22 cellular contexts compared by ENCODE assay signal in the genomic region with DNA sequence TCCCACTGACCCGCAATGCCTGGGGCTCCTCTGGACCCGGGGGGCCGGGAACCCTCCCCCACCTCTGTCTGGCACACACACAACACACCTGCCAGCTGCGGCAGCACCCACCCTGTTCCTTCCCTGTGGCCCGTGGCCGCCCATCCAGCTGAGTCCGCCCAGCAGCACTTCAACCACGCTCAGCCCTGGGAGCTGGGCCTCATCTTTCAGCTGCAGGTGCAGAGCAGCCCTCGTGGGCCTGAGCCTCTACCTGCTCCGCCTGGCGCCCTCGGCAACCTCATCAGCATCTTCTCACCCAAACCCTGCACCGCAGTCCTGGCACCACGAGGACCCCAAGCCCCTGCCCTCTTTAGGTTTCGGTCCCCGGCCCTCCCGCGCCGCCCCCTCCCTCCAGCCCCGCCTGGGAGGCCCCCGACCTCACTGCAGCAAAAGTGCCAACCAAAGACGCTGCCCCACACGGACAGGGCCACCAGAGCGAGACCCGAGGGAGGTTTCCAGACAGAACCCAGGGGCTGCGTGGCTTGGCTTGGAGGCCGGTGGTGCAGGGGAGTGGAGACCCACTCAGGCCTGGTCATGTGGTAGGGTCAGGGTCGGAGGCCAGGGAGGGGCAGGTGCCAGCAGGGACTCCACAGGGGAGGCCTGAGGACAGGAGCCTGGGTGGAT. TPM values are rescaled to one million over a fixed set of nuclear protein-coding genes. Genes with fewer than 3 reads are reported as not detected.
DNase-seq lines count a peak whose midpoint lies in the region; ATAC-seq and TF ChIP-seq lines count a peak whose summit lies in the region.
"Had no signal": no experiment of that assay in that cellular context is flagged by ENCODE, and none has a peak within 500 bp of the region (broad histone marks: within the 10 kb centered on the region; RNA-seq: fewer than 3 reads in every experiment).

No MANE protein-coding gene starts in this region.

- CTCF ChIA-PET in WTC11 (lab: Charles Lee): interaction anchor here (1.2 kb wide), 2 partner anchors 39 to 97 kb away, joined by 3 to 5 read pairs; partner anchors contain the start of genes EXD3 and NOXA1

- H3K36me3 ChIP-seq in osteoblast (ENCODE audit: insufficient read depth, low read length): no peaks in the 10 kb centered on the region
- H3K36me3 ChIP-seq in breast epithelium: no peaks in the 10 kb centered on the region
- H3K36me3 ChIP-seq: colonic mucosa, transverse colon had no signal

- H3K27me3 ChIP-seq in osteoblast (ENCODE audit: insufficient read depth, low read length) (no peaks in the 10 kb centered on the region), breast epithelium (no peaks in the 10 kb centered on the region)
- H3K27me3 ChIP-seq: ascending aorta, colonic mucosa, transverse colon had no signal

- no peak overlapping the region for H3K4me3 ChIP-seq in osteoblast (ENCODE audit: insufficient read depth, low read length)
- no peak overlapping the region for H3K4me3 ChIP-seq in breast epithelium
- H3K4me3 ChIP-seq: ascending aorta, colonic mucosa, skin epidermis, transverse colon had no signal

- H3K4me3 Mint-ChIP-seq in WTC11: no peak overlapping the region
- H3K4me3 Mint-ChIP-seq: CD14-positive monocyte; stimulated activated memory B cell treated with anti-CD40 and anti-IgM and Interleukin-4, amounts not matched to agents 10 μg/mL and 1 μg/mL and 100 μg/mL, for 72 hours had no signal

- H3K4me1 Mint-ChIP-seq in WTC11: peaks cover 3% of the 10 kb centered on the region; the same call in 1 of the 2 replicates
- H3K4me1 Mint-ChIP-seq: stimulated activated memory B cell treated with anti-CD40 and anti-IgM and Interleukin-4, amounts not matched to agents 10 μg/mL and 1 μg/mL and 100 μg/mL, for 72 hours had no signal

- ATAC-seq in WTC11 (no peak), HG02588 (IDR thresholded peaks at IDR 0.05; ENCODE audit: unreplicated experiment) (no peak)

- no peaks in the 10 kb centered on the region for H3K9me3 ChIP-seq in osteoblast (ENCODE audit: low read depth, low read length)
- no peaks in the 10 kb centered on the region for H3K9me3 ChIP-seq in breast epithelium
- H3K9me3 ChIP-seq: ascending aorta, colonic mucosa, transverse colon had no signal

- no peak for TF ChIP-seq POLR2A in breast epithelium (IDR thresholded peaks at IDR 0.05)

- H2AFZ ChIP-seq in osteoblast (ENCODE audit: low read length): no peak overlapping the region

- POLR2A ChIA-PET in WTC11 (lab: Charles Lee): no interaction called here

- H3K4me1 ChIP-seq in osteoblast (ENCODE audit: insufficient read depth, low read length) (no peaks in the 10 kb centered on the region), breast epithelium (no peaks in the 10 kb centered on the region)
- H3K4me1 ChIP-seq: ascending aorta, colonic mucosa, transverse colon had no signal

- TF ChIP-seq CTCF in WTC11 (IDR thresholded peaks at IDR 0.05) (no peak), osteoblast (IDR thresholded peaks at IDR 0.05; ENCODE audit: extremely low read depth, low read depth, low read length) (no peak), breast epithelium (IDR thresholded peaks at IDR 0.05) (no peak)

- H3K27ac Mint-ChIP-seq in WTC11: no peak overlapping the region
- H3K27ac Mint-ChIP-seq: CD14-positive monocyte; stimulated activated memory B cell treated with anti-CD40 and anti-IgM and Interleukin-4, amounts not matched to agents 10 μg/mL and 1 μg/mL and 100 μg/mL, for 72 hours had no signal

- peaks cover under 1% of the 10 kb centered on the region; the same call in 1 of the 2 replicates for H3K36me3 Mint-ChIP-seq in WTC11
- H3K36me3 Mint-ChIP-seq: stimulated activated memory B cell treated with anti-CD40 and anti-IgM and Interleukin-4, amounts not matched to agents 10 μg/mL and 1 μg/mL and 100 μg/mL, for 72 hours had no signal

- H3K9me3 Mint-ChIP-seq in WTC11: 0 out of 2 replicates have a peak, but pooled peaks cover under 1% of the 10 kb centered on the region
- H3K9me3 Mint-ChIP-seq: stimulated activated memory B cell treated with anti-CD40 and anti-IgM and Interleukin-4, amounts not matched to agents 10 μg/mL and 1 μg/mL and 100 μg/mL, for 72 hours had no signal

- DNase-seq in DMS53 (lab: John Stamatoyannopoulos, UW): peak; percentile 31
- no peak for DNase-seq in DMS53 treated with DMSO at 0.1 percent for 48 hours (lab: John Stamatoyannopoulos, UW; ENCODE audit: unreplicated experiment)
- peak; percentile 20 for DNase-seq in NCI-H1092 treated with DMSO at 0.1 percent for 48 hours (lab: John Stamatoyannopoulos, UW)
- DNase-seq in WTC11 (ENCODE audit: low spot score): peak; percentile 15
- DNase-seq in osteoblast (ENCODE audit: insufficient read length, low spot score, missing footprints): peak; percentile 73
- DNase-seq in breast epithelium (ENCODE audit: low spot score in 2 of 2): no peak
- no peak for DNase-seq in NCI-H1048 (lab: John Stamatoyannopoulos, UW)
- DNase-seq: activated CD4-positive, alpha-beta T cell treated with anti-CD3 and anti-CD28 coated beads for 48 hours; activated CD8-positive, alpha-beta memory T cell treated with anti-CD3 and anti-CD28 coated beads, Interleukin-2, amount 50 U/mL, for 4 hours; activated naive CD4-positive, alpha-beta T cell treated with Interleukin-2 at 50 U/mL for 16 hours; colonic mucosa; foreskin fibroblast; NCI-H1694; NCI-H82; transverse colon had no signal

- no peak overlapping the region for H3K4me2 ChIP-seq in osteoblast (ENCODE audit: insufficient read depth, low read length)

- H3K27ac ChIP-seq in osteoblast (ENCODE audit: low read depth, low read length) (no peak overlapping the region), breast epithelium (no peak overlapping the region)
- H3K27ac ChIP-seq: 22Rv1, ascending aorta, colonic mucosa, skin epidermis, transverse colon had no signal

- no peaks in the 10 kb centered on the region for H3K79me2 ChIP-seq in osteoblast (ENCODE audit: insufficient read depth, low read length)

- no peaks in the 10 kb centered on the region for H4K20me1 ChIP-seq in osteoblast (ENCODE audit: insufficient read depth, low read length)

- intact Hi-C loops in breast epithelium (cut with DNase I; ENCODE audit: low total_unique reads): no loop called here

- peaks cover under 1% of the 10 kb centered on the region; the same call in 1 of the 2 replicates for H3K27me3 Mint-ChIP-seq in WTC11 (ENCODE audit: low read depth)
- H3K27me3 Mint-ChIP-seq: stimulated activated memory B cell treated with anti-CD40 and anti-IgM and Interleukin-4, amounts not matched to agents 10 μg/mL and 1 μg/mL and 100 μg/mL, for 72 hours had no signal

TF ChIP-seq in WTC11, 78 proteins besides CTCF, POLR2A, EP300 and RAD21 (continues in another document):
- TF ChIP-seq PRRX2 (CRISPR knock-in tag; IDR thresholded peaks at IDR 0.05) (no peak), USF1 (CRISPR knock-in tag; IDR thresholded peaks at IDR 0.05) (no peak), NR3C1 (CRISPR knock-in tag; conservative IDR thresholded peaks at IDR 0.05; ENCODE audit: low read depth) (no peak)
- TF ChIP-seq, protein P1, sequence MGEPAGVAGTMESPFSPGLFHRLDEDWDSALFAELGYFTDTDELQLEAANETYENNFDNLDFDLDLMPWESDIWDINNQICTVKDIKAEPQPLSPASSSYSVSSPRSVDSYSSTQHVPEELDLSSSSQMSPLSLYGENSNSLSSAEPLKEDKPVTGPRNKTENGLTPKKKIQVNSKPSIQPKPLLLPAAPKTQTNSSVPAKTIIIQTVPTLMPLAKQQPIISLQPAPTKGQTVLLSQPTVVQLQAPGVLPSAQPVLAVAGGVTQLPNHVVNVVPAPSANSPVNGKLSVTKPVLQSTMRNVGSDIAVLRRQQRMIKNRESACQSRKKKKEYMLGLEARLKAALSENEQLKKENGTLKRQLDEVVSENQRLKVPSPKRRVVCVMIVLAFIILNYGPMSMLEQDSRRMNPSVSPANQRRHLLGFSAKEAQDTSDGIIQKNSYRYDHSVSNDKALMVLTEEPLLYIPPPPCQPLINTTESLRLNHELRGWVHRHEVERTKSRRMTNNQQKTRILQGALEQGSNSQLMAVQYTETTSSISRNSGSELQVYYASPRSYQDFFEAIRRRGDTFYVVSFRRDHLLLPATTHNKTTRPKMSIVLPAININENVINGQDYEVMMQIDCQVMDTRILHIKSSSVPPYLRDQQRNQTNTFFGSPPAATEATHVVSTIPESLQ (CRISPR knock-in tag; IDR thresholded peaks at IDR 0.05): no peak

RNA-seq across cellular contexts. Expression of gene EXD3, which starts 39.4 kb away (rescaled TPM):
- total RNA-seq in WTC11 (2021) (20.4 to 23.1 TPM (median 21.2 TPM) in 3 replicates), osteoblast (7.6 and 10.0 TPM in 2 replicates), breast epithelium (10 to 100 TPM in 2 of 3 donors, 1 to 10 TPM in 1; 7.7 to 28.7 (median 20.6) TPM)

RNA-seq across cellular contexts. Expression of gene NOXA1, which starts 39.6 kb away (rescaled TPM):
- 2.9 to 5.9 TPM (median 4.8 TPM) in 3 replicates for total RNA-seq in WTC11 (2021)
- 0.36 and 0.88 TPM in 2 replicates for total RNA-seq in osteoblast
- total RNA-seq in breast epithelium: 10 to 100 TPM in 1 of 3 donors, 1 to 10 TPM in 2; 2.9 to 13.8 (median 4.6) TPM

RNA-seq across cellular contexts. Expression of gene ENTPD8, which starts 57.6 kb away (rescaled TPM):
- total RNA-seq in WTC11 (2021) (2.0 to 2.5 TPM (median 2.3 TPM) in 3 replicates), osteoblast (not detected in 2 replicates), breast epithelium (1 to 10 TPM in 2 of 3 donors, not detected in 1; 2.0 to 3.2 TPM)
- total RNA-seq: ascending aorta, omental fat pad had no signal

Comparison
In these comparisons a context has a peak if more than half of its experiments do, and no peak if none do; other contexts are left out.
1. DNase-seq: peak in DMS53 (single experiment), NCI-H1092 treated with DMSO at 0.1 percent for 48 hours (single experiment), WTC11 (single experiment) and osteoblast (single experiment); none in DMS53 treated with DMSO at 0.1 percent for 48 hours (single experiment), breast epithelium (0 of 2) and NCI-H1048 (single experiment).